In the genomic region with DNA sequence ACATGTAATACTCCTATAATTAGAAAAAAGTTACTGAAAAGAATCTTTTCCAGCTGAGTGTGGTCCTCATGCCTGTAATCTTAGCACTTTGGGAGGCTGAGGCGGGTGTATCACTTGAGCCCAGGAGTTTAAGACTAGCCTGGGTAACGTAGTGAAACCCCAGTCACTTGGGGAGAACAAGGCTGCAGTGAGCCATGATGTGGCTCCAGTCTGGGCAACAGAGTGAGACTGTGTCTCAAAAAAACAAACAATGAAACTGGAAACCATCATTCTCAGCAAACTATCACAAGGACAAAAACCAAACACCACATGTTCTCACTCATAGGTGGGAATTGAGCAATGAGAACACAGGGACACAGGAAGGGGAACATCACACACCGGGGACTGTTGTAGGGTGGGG, we compare ENCODE assay signal across 4 cellular contexts. TPM values are rescaled to one million over a fixed set of nuclear protein-coding genes. Genes with fewer than 3 reads are reported as not detected.
"Had no signal": no experiment of that assay in that cellular context is flagged by ENCODE, and none has a peak within 500 bp of the region (broad histone marks: within the 10 kb centered on the region; RNA-seq: fewer than 3 reads in every experiment).

No MANE protein-coding gene starts in this region.

RNA-seq across cellular contexts. Expression of gene PEX5L, which starts 18.9 kb away (rescaled TPM):
- total RNA-seq: K562; SJSA1; T-helper 2 cell treated with Interferon-gamma antibody and Interleukin-4, amounts not matched to agents 100 ng/mL and 5 ng/mL, for 36 hours had no signal
- polyA plus RNA-seq: IgD-negative memory B cell, K562 had no signal
